ENCODE assay signal across 8 cellular contexts in the genomic region with DNA sequence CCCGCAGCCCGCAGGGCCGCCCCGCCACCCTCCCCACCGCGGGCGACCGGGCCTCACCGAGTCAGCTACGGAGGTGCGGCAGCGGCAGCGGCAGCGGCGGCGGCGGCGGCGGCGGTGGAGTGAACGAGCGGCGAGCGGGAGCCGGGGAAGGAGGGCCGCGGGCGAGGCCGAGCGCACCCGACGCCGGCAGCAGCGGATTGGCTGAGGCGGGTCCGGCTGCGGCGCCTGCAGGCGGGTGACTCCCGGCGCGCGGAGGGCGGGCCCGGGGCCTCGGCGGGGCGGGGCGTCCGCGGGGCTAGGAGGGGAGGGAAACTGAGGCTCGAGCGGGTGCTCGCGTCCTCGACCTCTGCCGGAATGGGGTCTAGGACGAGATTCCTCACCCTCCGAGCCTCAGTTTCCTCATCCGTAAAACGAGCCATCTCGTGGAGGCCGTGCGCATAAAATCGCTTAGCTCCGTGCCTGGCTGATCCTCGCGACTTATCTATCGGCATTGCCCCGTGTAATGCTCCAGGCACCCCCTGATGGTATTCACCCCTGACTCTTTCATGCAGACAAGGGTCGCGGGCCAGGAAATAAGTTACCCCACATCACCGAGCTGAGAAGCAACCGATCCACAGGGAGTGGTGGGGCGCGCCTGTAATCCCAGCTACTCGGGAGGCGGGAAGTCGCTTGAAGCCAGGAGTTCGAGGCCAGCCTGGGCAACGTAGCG.
DNase-seq lines count a peak whose midpoint lies in the region; ATAC-seq and TF ChIP-seq lines count a peak whose summit lies in the region.

Gene CPT1A (minus strand): TSS at position 199 of the 709 bp plus-strand sequence. CDS start 26,442 bp downstream, outside the sequence.

- H4K20me1 ChIP-seq in MM.1S (ENCODE audit: insufficient read depth, low read length): no peaks in the 10 kb centered on the region

- DNase-seq in MM.1S: peak; percentile 81
- peak; percentile 55 for DNase-seq in T-helper 22 cell (ENCODE audit: low read depth)
- peak; percentile 90 for DNase-seq in astrocyte of the hippocampus (ENCODE audit: low read depth, low spot score)
- DNase-seq in hepatic stellate cell (ENCODE audit: low spot score): peak; percentile 92
- DNase-seq in retinal pigment epithelial cell (ENCODE audit: low read depth): no peak

- no peaks in the 10 kb centered on the region for H3K36me3 ChIP-seq in MM.1S (replicated peaks; ENCODE audit: insufficient read depth, low read length)

- H3K9me2 ChIP-seq in MM.1S (replicated peaks; ENCODE audit: insufficient read depth, low read length): no peaks in the 10 kb centered on the region

- no peaks in the 10 kb centered on the region for H3K9me3 ChIP-seq in MM.1S (replicated peaks; ENCODE audit: insufficient read depth, low read length)

- H3K9ac ChIP-seq in MM.1S (ENCODE audit: low read length): peak within 1 kb of the TSS; percentile 39

- peaks cover 49% of the 10 kb centered on the region for H3F3A ChIP-seq in MM.1S (ENCODE audit: insufficient read depth, low read length)

- peaks cover 19% of the 10 kb centered on the region for H3K4me1 ChIP-seq in MM.1S (ENCODE audit: low read length)

- H3K27ac ChIP-seq in 22Rv1 (peak within 1 kb of the TSS; percentile 93), MM.1S (ENCODE audit: low read length) (peak within 1 kb of the TSS; percentile 89; the same call in 1 of the 2 replicates)

- no peaks in the 10 kb centered on the region for H3K27me3 ChIP-seq in MM.1S (replicated peaks; ENCODE audit: insufficient read depth, low read length)

- H3K79me2 ChIP-seq in MM.1S (ENCODE audit: low read length): peaks cover 31% of the 10 kb centered on the region

- TF ChIP-seq CTCF in 22Rv1 (IDR thresholded peaks at IDR 0.05) (no peak), MM.1S (IDR thresholded peaks at IDR 0.05; ENCODE audit: low read length) (no peak), retinal pigment epithelial cell (conservative IDR thresholded peaks at IDR 0.05; ENCODE audit: low read depth, low read length) (no peak)

- ATAC-seq in GM18868 (IDR thresholded peaks at IDR 0.05; ENCODE audit: unreplicated experiment): peak; percentile 39
- no peak for ATAC-seq in GM21737 (IDR thresholded peaks at IDR 0.05; ENCODE audit: unreplicated experiment)

- H3K4me3 ChIP-seq in MM.1S (ENCODE audit: low read length) (peak within 1 kb of the TSS; percentile 79), retinal pigment epithelial cell (ENCODE audit: low read length) (peak within 1 kb of the TSS; percentile 39)

- peak within 1 kb of the TSS; percentile 94 for H3K4me2 ChIP-seq in MM.1S (ENCODE audit: low read depth, low read length)

- H2AFZ ChIP-seq in MM.1S (ENCODE audit: low read length): peak within 1 kb of the TSS; percentile 86
